ENCODE assay signal across 8 cellular contexts in the genomic region with DNA sequence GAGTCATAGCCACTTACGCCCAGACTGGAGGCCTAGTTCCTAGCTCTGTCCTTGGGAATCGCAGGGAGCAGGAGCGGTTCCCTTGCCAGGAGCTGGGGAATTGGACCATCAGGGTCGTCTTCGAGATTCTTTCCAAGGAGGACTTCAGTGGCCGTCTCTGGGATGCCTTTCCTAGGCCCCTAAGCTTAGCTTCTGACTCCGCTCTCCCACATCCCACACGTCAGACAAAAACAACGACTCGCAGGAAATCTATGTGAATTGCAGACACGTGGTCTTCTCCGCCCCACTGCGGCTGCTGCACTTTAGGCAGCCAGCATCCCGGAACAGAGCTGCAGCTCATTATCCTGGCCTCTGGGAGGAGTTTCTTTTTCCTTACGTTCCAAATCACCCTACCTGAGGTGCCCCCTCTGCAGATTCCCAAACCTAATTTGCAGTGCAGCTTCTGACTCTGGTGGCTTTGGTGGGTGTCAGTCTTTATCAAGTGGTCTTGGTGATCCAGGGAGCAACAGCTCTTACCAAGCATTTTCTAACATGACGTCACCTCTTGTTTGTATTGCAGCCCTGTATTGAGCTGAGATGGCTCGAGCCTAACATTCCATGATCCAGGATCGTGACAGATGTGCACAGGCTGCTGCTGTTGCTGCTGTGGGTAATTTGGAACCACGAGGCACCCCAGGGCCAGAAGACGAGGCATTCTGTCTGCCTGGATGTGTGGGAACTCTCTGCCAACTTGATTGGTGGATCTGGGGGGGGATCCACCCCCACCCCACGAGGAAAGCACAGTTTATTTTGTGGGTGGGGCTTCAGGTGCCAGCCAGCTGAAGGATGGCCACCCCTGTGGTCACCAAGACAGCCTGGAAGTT. TPM values are rescaled to one million over a fixed set of nuclear protein-coding genes. Genes with fewer than 3 reads are reported as not detected.
DNase-seq lines count a peak whose midpoint lies in the region; ATAC-seq and TF ChIP-seq lines count a peak whose summit lies in the region.

No MANE protein-coding gene starts in this region.

- H3K27me3 ChIP-seq in Loucy (ENCODE audit: insufficient read depth, low read length, poor library complexity, severe bottlenecking) = no peaks in the 10 kb centered on the region
- H3K27me3 ChIP-seq in kidney epithelial cell (ENCODE audit: control insufficient read depth, insufficient read depth, low read length) = no peaks in the 10 kb centered on the region

- peak overlapping the region; percentile 97 for H3K4me2 ChIP-seq in Loucy (ENCODE audit: low read depth, low read length, poor library complexity, severe bottlenecking)

- peak overlapping the region; percentile 48 for H2AFZ ChIP-seq in Loucy (ENCODE audit: low read length)

- peaks cover 30% of the 10 kb centered on the region; the same call in 1 of the 2 replicates for H3K79me2 ChIP-seq in Loucy (ENCODE audit: insufficient read depth, low read length)

- ATAC-seq in GM21786 (IDR thresholded peaks at IDR 0.05; ENCODE audit: unreplicated experiment) (no peak), GM18511 (IDR thresholded peaks at IDR 0.05; ENCODE audit: unreplicated experiment) (no peak)

- no peaks in the 10 kb centered on the region for H3K9me2 ChIP-seq in Loucy (replicated peaks; ENCODE audit: low read depth, low read length)

- H3K9me3 ChIP-seq in Loucy (ENCODE audit: insufficient read depth, low read depth, low read length) = no peaks in the 10 kb centered on the region

- H4K20me1 ChIP-seq in Loucy (ENCODE audit: insufficient read depth, low read length, poor library complexity, severe bottlenecking) = no peaks in the 10 kb centered on the region

- TF ChIP-seq CTCF in Loucy (conservative IDR thresholded peaks at IDR 0.05; ENCODE audit: low read length) = peak; percentile 39
- peak; percentile 8 for TF ChIP-seq CTCF in cardiac fibroblast (IDR thresholded peaks at IDR 0.05; ENCODE audit: low read depth, low read length)
- peak; percentile 24 for TF ChIP-seq CTCF in kidney epithelial cell (IDR thresholded peaks at IDR 0.05; ENCODE audit: insufficient read depth, low read length, poor library complexity, severe bottlenecking)

- peaks cover 21% of the 10 kb centered on the region for H3K4me1 ChIP-seq in Loucy (ENCODE audit: insufficient read depth, low read length, poor library complexity, severe bottlenecking)

- peak overlapping the region; percentile 93 for H3K4me3 ChIP-seq in Loucy (ENCODE audit: low read length, poor library complexity, severe bottlenecking)
- H3K4me3 ChIP-seq in cardiac fibroblast (replicated peaks in 1 of 2; ENCODE audit: low read depth in 2 of 2, low read length in 2 of 2) = peak overlapping the region; percentile 73 to 99
- peak overlapping the region; percentile 92 for H3K4me3 ChIP-seq in kidney epithelial cell (ENCODE audit: low read depth, low read length)

- no peaks in the 10 kb centered on the region for H3K36me3 ChIP-seq in Loucy (ENCODE audit: insufficient read depth, low read length)
- no peaks in the 10 kb centered on the region for H3K36me3 ChIP-seq in kidney epithelial cell (ENCODE audit: control insufficient read depth, insufficient read depth, low read length)

- peak overlapping the region; percentile 77 for H3K9ac ChIP-seq in Loucy (ENCODE audit: low read depth, low read length, poor library complexity, severe bottlenecking)

- DNase-seq in Daoy (ENCODE audit: low read depth) (peak; percentile 66), T-helper 22 cell (ENCODE audit: low read depth) (peak; percentile 13), cardiac fibroblast (ENCODE audit: low read depth in 2 of 2) (peak; percentile 78 to 85), kidney epithelial cell (ENCODE audit: low read depth) (peak; percentile 50)
- DNase-seq in stimulated activated CD4-positive, alpha-beta T cell treated with anti-CD3 and anti-CD28 coated beads, Interleukin-1b, Interleukin-23, amount 100 ng/mL, for 48 hours = peak; percentile 39

- H3F3A ChIP-seq in Loucy (ENCODE audit: low read depth) = no peaks in the 10 kb centered on the region

RNA-seq across cellular contexts. Expression of a gene that starts 1.1 kb away (rescaled TPM):
- 22.7 and 25.1 TPM in 2 replicates for total RNA-seq in Daoy (2014; rRNA removed; shearing (Covaris generic))
- total RNA-seq in kidney epithelial cell = 26.3 and 32.7 TPM in 2 replicates

RNA-seq across cellular contexts. Expression of a gene that starts 42.0 kb away (rescaled TPM):
- not detected in 2 replicates for total RNA-seq in Daoy (2014; rRNA removed; shearing (Covaris generic))
- 0.04 TPM in 1 of 2 replicates, not detected in the other for total RNA-seq in kidney epithelial cell

Comparison
In these comparisons a context has a peak if more than half of its experiments do, and no peak if none do; other contexts are left out.
1. DNase-seq: peak in every context shown above with its lines; median percentile 82 in cardiac fibroblast; 66 in Daoy; 50 in kidney epithelial cell; 39 in stimulated activated CD4-positive, alpha-beta T cell treated with anti-CD3 and anti-CD28 coated beads, Interleukin-1b, Interleukin-23, amount 100 ng/mL, for 48 hours; 13 in T-helper 22 cell.